Comparison of ENCODE assay signal across 17 cellular contexts in genomic region chr3:24318668-24319287, GRCh38.
A peak's percentile ranks its signal among the peaks of the same experiment; 100 is the strongest.
DNase-seq lines count a peak whose midpoint lies in the region; ATAC-seq and TF ChIP-seq lines count a peak whose summit lies in the region.
"Had no signal": no experiment of that assay in that cellular context is flagged by ENCODE, and none has a peak within 500 bp of the region (broad histone marks: within the 10 kb centered on the region; RNA-seq: fewer than 3 reads in every experiment).

No MANE protein-coding gene starts in this region.

- no peak overlapping the region for H2AFZ ChIP-seq in mammary epithelial cell (ENCODE audit: low read depth, low read length)

- H3K36me3 ChIP-seq in mammary epithelial cell (ENCODE audit: insufficient read depth, low read length) (no peaks in the 10 kb centered on the region), endodermal cell (ENCODE audit: control insufficient read depth, insufficient read depth, low read length) (no peaks in the 10 kb centered on the region)
- H3K36me3 ChIP-seq: cardiac muscle cell, prostate gland had no signal

- in situ Hi-C loops in Caki2 (cut with HindIII; ENCODE audit: low pct_unique_long_range_greater_than_20kb, low sequenced_read_pairs), result no loop called here
- in situ Hi-C loops in mammary epithelial cell (cut with MboI; ENCODE audit: low sequenced_read_pairs in 2 of 2), result no loop called here

- WGBS in mammary epithelial cell (ENCODE audit: low coverage, missing lambda C conversion rate), result 0% methylated on average over 1 of the region's 1 CpG
- WGBS in endodermal cell (ENCODE audit: insufficient coverage in 1 of 2, insufficient read length in 1 of 2), 2 experiments, result 82% methylated on average over 1 of the region's 1 CpG; no CpG with 5 or more reads in 1 of the 2 experiments

- H3K4me3 Mint-ChIP-seq in endodermal cell, result no peak overlapping the region
- H3K4me3 Mint-ChIP-seq: CD14-positive monocyte, natural killer cell, WTC11 had no signal

- H3K36me3 Mint-ChIP-seq in endodermal cell (ENCODE audit: low read depth), result no peaks in the 10 kb centered on the region
- H3K36me3 Mint-ChIP-seq: CD14-positive monocyte, natural killer cell, WTC11 had no signal

- BruUV-seq in mammary epithelial cell (replicated peaks; lab: Mats Ljungman, UMichigan), result no TSS peak

- dilution Hi-C loops in mammary epithelial cell (cut with HindIII; ENCODE audit: low sequenced_read_pairs), result no loop called here

- peak; percentile 68 for DNase-seq in Caki2 (ENCODE audit: low read depth)
- DNase-seq in LHCN-M2 (ENCODE audit: low read depth), result peak; percentile 42
- peak; percentile 82 for DNase-seq in mammary epithelial cell
- DNase-seq in kidney tubule cell (ENCODE audit: low spot score), result peak; percentile 97
- no peak for DNase-seq in inferior parietal cortex (ENCODE audit: extremely low spot score)
- no peak for DNase-seq in endodermal cell
- DNase-seq: activated naive CD4-positive, alpha-beta T cell; heart right ventricle; left ventricle myocardium inferior; MM.1S; natural killer cell had no signal

- CTCF ChIA-PET in mammary epithelial cell (lab: Charles Lee; ENCODE audit: low non-redundant PET), result no interaction called here

- H3K4me1 ChIP-seq in mammary epithelial cell (ENCODE audit: insufficient read depth, low read length) (peaks cover 23% of the 10 kb centered on the region), endodermal cell (ENCODE audit: control insufficient read depth, insufficient read depth, low read length) (no peaks in the 10 kb centered on the region)
- H3K4me1 ChIP-seq: left ventricle myocardium inferior, prostate gland had no signal

- H3K27me3 Mint-ChIP-seq in endodermal cell (ENCODE audit: insufficient read depth), result peaks cover 33% of the 10 kb centered on the region

- H3K9me3 Mint-ChIP-seq in endodermal cell, result no peaks in the 10 kb centered on the region

- no peaks in the 10 kb centered on the region for H3K27me3 ChIP-seq in mammary epithelial cell (ENCODE audit: insufficient read depth, low read length)
- peaks cover 15% of the 10 kb centered on the region for H3K27me3 ChIP-seq in endodermal cell (ENCODE audit: control insufficient read depth, insufficient read depth, low read length, poor library complexity, severe bottlenecking)
- H3K27me3 ChIP-seq: cardiac muscle cell, heart right ventricle had no signal

- H3K79me2 ChIP-seq in mammary epithelial cell (ENCODE audit: insufficient read depth, low read length), result no peaks in the 10 kb centered on the region

- H4K20me1 ChIP-seq in mammary epithelial cell (ENCODE audit: insufficient read depth, low read length), result no peaks in the 10 kb centered on the region

- no peak overlapping the region for H3K4me2 ChIP-seq in mammary epithelial cell (ENCODE audit: insufficient read depth, low read depth, low read length)

- H3K27ac Mint-ChIP-seq in endodermal cell, result no peak overlapping the region
- H3K27ac Mint-ChIP-seq: CD14-positive monocyte, natural killer cell, WTC11 had no signal

- no peak for TF ChIP-seq CTCF in mammary epithelial cell (conservative IDR thresholded peaks at IDR 0.05 in 1 of 2, IDR thresholded peaks at IDR 0.05 in 1 of 2; ENCODE audit: extremely low read depth in 1 of 2, insufficient read depth in 1 of 2, low read depth in 1 of 2, low read length in 2 of 2)
- no peak for TF ChIP-seq CTCF in endodermal cell (conservative IDR thresholded peaks at IDR 0.05)

- no peak overlapping the region for H3K4me3 ChIP-seq in mammary epithelial cell (replicated peaks in 1 of 3; ENCODE audit: insufficient read depth in 1 of 3, low read depth in 2 of 3, low read length in 3 of 3)
- H3K4me3 ChIP-seq in endodermal cell (ENCODE audit: low read length), result no peak overlapping the region
- H3K4me3 ChIP-seq: cardiac muscle cell, heart right ventricle, left ventricle myocardium inferior, prostate gland had no signal

- H3K27ac ChIP-seq in mammary epithelial cell (ENCODE audit: insufficient read depth, low read depth, low read length) (peak overlapping the region; percentile 66), endodermal cell (ENCODE audit: low read depth, low read length) (no peak overlapping the region)
- H3K27ac ChIP-seq: cardiac muscle cell, heart right ventricle, left ventricle myocardium inferior, prostate gland had no signal

- intact Hi-C loops in mammary epithelial cell (cut with micrococcal nuclease), result loop anchor here (2.0 to 10.0 kb wide), 2 partner anchors 18 to 54 kb away; no protein-coding TSS in a partner anchor

- H3K9me3 ChIP-seq in mammary epithelial cell (replicated peaks; ENCODE audit: insufficient read depth, low read length) (peaks cover 26% of the 10 kb centered on the region), endodermal cell (ENCODE audit: control insufficient read depth, low read length) (no peaks in the 10 kb centered on the region)
- H3K9me3 ChIP-seq: prostate gland had no signal

- ATAC-seq in GM21825 (IDR thresholded peaks at IDR 0.05; ENCODE audit: unreplicated experiment) (no peak), GM21423 (IDR thresholded peaks at IDR 0.05; ENCODE audit: unreplicated experiment) (no peak)
- ATAC-seq: heart right ventricle, natural killer cell, WTC11 had no signal

- peaks cover 5% of the 10 kb centered on the region for H3K4me1 Mint-ChIP-seq in endodermal cell
- H3K4me1 Mint-ChIP-seq: CD14-positive monocyte, natural killer cell, WTC11 had no signal

- H3K9ac ChIP-seq in mammary epithelial cell (ENCODE audit: insufficient read depth, low read length) (no peak overlapping the region), endodermal cell (ENCODE audit: extremely low read depth, low read length, poor library complexity, severe bottlenecking) (no peak overlapping the region)

Comparison
In these comparisons a context has a peak if more than half of its experiments do, and no peak if none do; other contexts are left out.
1. DNase-seq: peak in Caki2 (single experiment), LHCN-M2 (single experiment), mammary epithelial cell (single experiment) and kidney tubule cell (single experiment); none in inferior parietal cortex (single experiment) and endodermal cell (single experiment).